ENCODE assay signal across 11 cellular contexts in the genomic region with DNA sequence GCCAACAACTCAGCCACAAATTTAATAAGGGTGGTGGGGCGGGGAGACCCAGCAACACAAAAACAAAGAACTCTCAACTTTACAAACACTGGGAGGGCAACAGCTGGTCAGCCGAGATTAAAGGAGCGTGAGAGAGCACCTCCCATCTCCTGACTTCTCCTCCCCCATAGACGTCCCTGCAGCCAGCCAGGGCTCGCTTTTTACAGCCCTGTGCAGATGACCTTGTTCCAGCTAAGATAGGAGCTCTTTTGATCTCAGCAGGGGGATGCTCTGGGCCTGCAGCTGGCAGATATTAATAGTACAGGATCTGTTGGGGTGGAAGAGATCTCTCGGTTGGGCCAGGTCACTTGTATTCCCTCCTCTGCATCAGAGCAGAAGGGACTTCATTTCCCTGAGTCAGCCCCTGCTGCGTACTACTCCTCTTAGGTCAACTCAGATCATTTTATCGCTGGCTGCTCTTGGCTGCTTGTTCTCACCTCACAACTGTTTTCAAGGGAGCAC.
A peak's percentile ranks its signal among the peaks of the same experiment; 100 is the strongest.
DNase-seq lines count a peak whose midpoint lies in the region; ATAC-seq, FAIRE-seq and TF ChIP-seq lines count a peak whose summit lies in the region.
"Had no signal": no experiment of that assay in that cellular context is flagged by ENCODE, and none has a peak within 500 bp of the region (broad histone marks: within the 10 kb centered on the region; RNA-seq: fewer than 3 reads in every experiment).

No MANE protein-coding gene starts in this region.

- intact Hi-C loops in activated CD8-positive, alpha-beta T cell treated with anti-CD3 and anti-CD28 coated beads for 36 hours (cut with micrococcal nuclease) = no loop called here

- POLR2A ChIA-PET in H1 (lab: Charles Lee; ENCODE audit: partially characterized antibody) = interaction anchor here (1.4 kb wide), 1 partner anchor 498 kb away, joined by 4 read pairs; a partner anchor contains a TSS
- POLR2A ChIA-PET in activated CD8-positive, alpha-beta T cell treated with anti-CD3 and anti-CD28 coated beads for 36 hours (lab: Charles Lee) = interaction anchor here (0.7 kb wide), 1 partner anchor 9 kb away, joined by 3 read pairs; no protein-coding TSS in a partner anchor

- no peaks in the 10 kb centered on the region for H3K79me1 ChIP-seq in H1 (ENCODE audit: low read depth, low read length)

- TF ChIP-seq CTCF in BE2C (IDR thresholded peaks at IDR 0.05; ENCODE audit: low read depth, low read length) (no peak), H1 (IDR thresholded peaks at IDR 0.05; ENCODE audit: control extremely low read depth in 1 of 3, insufficient read depth in 1 of 3, low read depth in 1 of 3, low read length in 3 of 3) (no peak), nephron progenitor cell (IDR thresholded peaks at IDR 0.05) (no peak)
- TF ChIP-seq CTCF in activated CD8-positive, alpha-beta T cell treated with anti-CD3 and anti-CD28 coated beads for 36 hours (IDR thresholded peaks at IDR 0.05) = no peak

- H2AK5ac ChIP-seq in H1 (ENCODE audit: low read depth, low read length) = no peak overlapping the region; the same call in 1 of the 2 replicates

- H2BK12ac ChIP-seq in H1 (ENCODE audit: low read depth, low read length) = no peak overlapping the region; the same call in 1 of the 2 replicates

- H3K9me3 ChIP-seq in BE2C = no peaks in the 10 kb centered on the region
- H3K9me3 ChIP-seq in H1 (ENCODE audit: insufficient read depth in 2 of 2, low read depth in 1 of 2, low read length in 1 of 2) = no peaks in the 10 kb centered on the region
- H3K9me3 ChIP-seq: prostate gland had no signal

- H3K27ac Mint-ChIP-seq in nephron progenitor cell = peak overlapping the region; percentile 97
- no peak overlapping the region for H3K27ac Mint-ChIP-seq in activated CD8-positive, alpha-beta T cell treated with anti-CD3 and anti-CD28 coated beads for 36 hours

- no peak overlapping the region for H2BK20ac ChIP-seq in H1 (ENCODE audit: low read length)

- no peaks in the 10 kb centered on the region for H3K79me2 ChIP-seq in H1 (ENCODE audit: control insufficient read depth in 1 of 2, insufficient read depth in 2 of 2, low read length in 2 of 2)

- H3K18ac ChIP-seq in H1 (ENCODE audit: extremely low read depth, low read length) = no peak overlapping the region

- no peak for FAIRE-seq in H1 (lab: Jason Lieb, UNC)
- FAIRE-seq: GM12878 had no signal

- H4K8ac ChIP-seq in H1 (ENCODE audit: extremely low read depth, insufficient read depth, low read length) = peak overlapping the region; percentile 45

- H3K4me3 ChIP-seq in BE2C (ENCODE audit: low read depth, low read length) = no peak overlapping the region
- no peak overlapping the region for H3K4me3 ChIP-seq in H1 (ENCODE audit: extremely low read depth in 1 of 4, insufficient read depth in 2 of 4, low read depth in 3 of 4, low read length in 4 of 4)
- H3K4me3 ChIP-seq: GM12878, prostate gland had no signal

- H3K56ac ChIP-seq in H1 (replicated peaks; ENCODE audit: insufficient read length, low read depth, low read length) = no peak overlapping the region

- H3K23ac ChIP-seq in H1 (ENCODE audit: insufficient read length) = no peak overlapping the region

- TF ChIP-seq RAD21 in H1 (IDR thresholded peaks at IDR 0.05 in 1 of 2, conservative IDR thresholded peaks at IDR 0.05 in 1 of 2; ENCODE audit: low read depth in 2 of 2, low read length in 2 of 2) = no peak

- peak overlapping the region; percentile 26 for H4K91ac ChIP-seq in H1 (replicated peaks; ENCODE audit: insufficient read length, low read length)

- H3K36me3 Mint-ChIP-seq in nephron progenitor cell (ENCODE audit: low read depth) = peaks cover 26% of the 10 kb centered on the region
- H3K36me3 Mint-ChIP-seq in activated CD8-positive, alpha-beta T cell treated with anti-CD3 and anti-CD28 coated beads for 36 hours (ENCODE audit: low read depth) = peaks cover 4% of the 10 kb centered on the region

- H2BK120ac ChIP-seq in H1 (replicated peaks; ENCODE audit: low read depth, low read length) = no peak overlapping the region

- H4K5ac ChIP-seq in H1 (ENCODE audit: insufficient read length, low read depth, low read length) = no peak overlapping the region

- no peaks in the 10 kb centered on the region for H3K23me2 ChIP-seq in H1 (ENCODE audit: low read depth, low read length)

- H2AFZ ChIP-seq in H1 (ENCODE audit: low read length) = no peak overlapping the region

- TF ChIP-seq EP300 in H1 (IDR thresholded peaks at IDR 0.05; ENCODE audit: borderline replicate concordance in 1 of 2, low read depth in 2 of 2, low read length in 2 of 2) = no peak

- H2BK15ac ChIP-seq in H1 (ENCODE audit: low read length) = no peak overlapping the region

- peaks cover 15% of the 10 kb centered on the region; the same call in 1 of the 2 replicates for H3K4me1 ChIP-seq in BE2C
- H3K4me1 ChIP-seq in H1 (replicated peaks in 1 of 4; ENCODE audit: control insufficient read depth in 3 of 4, insufficient read depth in 4 of 4, low read length in 3 of 4) = peaks cover 0 to 29% (median 14%) of the 10 kb centered on the region in 4 experiments; a peak in 6 of 7 replicates
- H3K4me1 ChIP-seq: prostate gland had no signal

- CTCF ChIA-PET in H1 (lab: Charles Lee; ENCODE audit: partially characterized antibody) = interaction anchor here (0.8 kb wide), 1 partner anchor 45 kb away, joined by 3 read pairs; no protein-coding TSS in a partner anchor
- CTCF ChIA-PET in activated CD8-positive, alpha-beta T cell treated with anti-CD3 and anti-CD28 coated beads for 36 hours (lab: Charles Lee) = no interaction called here

- no peak overlapping the region for H3K9ac ChIP-seq in H1 (replicated peaks in 1 of 4; ENCODE audit: extremely low read depth in 1 of 4, low read depth in 3 of 4, low read length in 3 of 4)

- H3K14ac ChIP-seq in H1 (ENCODE audit: insufficient read length) = no peak overlapping the region

- H3K36me3 ChIP-seq in BE2C (no peaks in the 10 kb centered on the region), H1 (ENCODE audit: control insufficient read depth in 2 of 4, insufficient read depth in 4 of 4, low read length in 3 of 4) (no peaks in the 10 kb centered on the region)
- H3K36me3 ChIP-seq: prostate gland had no signal

- H3K27ac ChIP-seq in H1 (ENCODE audit: low read depth, low read length) = no peak overlapping the region
- H3K27ac ChIP-seq: prostate gland had no signal

- H3K4me2 ChIP-seq in H1 (ENCODE audit: insufficient read depth in 1 of 2, low read depth in 2 of 2, low read length in 2 of 2) = no peak overlapping the region; a peak in 1 of 4 replicates

- H3K4ac ChIP-seq in H1 (replicated peaks; ENCODE audit: insufficient read length, low read depth, low read length) = no peak overlapping the region

- no peaks in the 10 kb centered on the region for H4K20me1 ChIP-seq in H1 (replicated peaks in 1 of 2; ENCODE audit: control insufficient read depth in 1 of 2, insufficient read depth in 2 of 2, low read length in 2 of 2)

- whole genome bisulfite sequencing in H1 (ENCODE audit: extremely low coverage in 1 of 2, insufficient coverage in 1 of 2, insufficient read length in 1 of 2, insufficient replicate concordance in 2 of 2, low coverage in 1 of 2, low lambda C conversion rate in 2 of 2, missing lambda C conversion rate in 1 of 2), 2 experiments = 87% methylated on average over 7 of the region's 8 CpGs; no CpG with 5 or more reads in 1 of the 2 experiments

- peaks cover 29% of the 10 kb centered on the region for H3K9me3 Mint-ChIP-seq in nephron progenitor cell
- no peaks in the 10 kb centered on the region for H3K9me3 Mint-ChIP-seq in activated CD8-positive, alpha-beta T cell treated with anti-CD3 and anti-CD28 coated beads for 36 hours

- H3K4me1 Mint-ChIP-seq in nephron progenitor cell = peaks cover 77% of the 10 kb centered on the region
- H3K4me1 Mint-ChIP-seq in activated CD8-positive, alpha-beta T cell treated with anti-CD3 and anti-CD28 coated beads for 36 hours (ENCODE audit: low read depth) = peaks cover 34% of the 10 kb centered on the region

- peak; percentile 30 for DNase-seq in BE2C
- peak; percentile 52 for DNase-seq in NCI-H2227 (lab: John Stamatoyannopoulos, UW; ENCODE audit: unreplicated experiment)
- DNase-seq in H1 (ENCODE audit: low read depth in 1 of 2, low spot score in 2 of 2) = no peak
- DNase-seq in nephron progenitor cell = peak; percentile 41
- no peak for DNase-seq in activated CD8-positive, alpha-beta T cell treated with anti-CD3 and anti-CD28 coated beads for 36 hours
- no peak for DNase-seq in nucleus accumbens (lab: John Stamatoyannopoulos, UW)
- DNase-seq: NCI-H1436 had no signal

- H3K27me3 Mint-ChIP-seq in nephron progenitor cell (ENCODE audit: low read depth, poor library complexity) = peaks cover 2% of the 10 kb centered on the region
- H3K27me3 Mint-ChIP-seq in activated CD8-positive, alpha-beta T cell treated with anti-CD3 and anti-CD28 coated beads for 36 hours = no peaks in the 10 kb centered on the region

- H3K4me3 Mint-ChIP-seq in nephron progenitor cell = peak overlapping the region; percentile 55
- no peak overlapping the region for H3K4me3 Mint-ChIP-seq in activated CD8-positive, alpha-beta T cell treated with anti-CD3 and anti-CD28 coated beads for 36 hours

- peak overlapping the region; percentile 3; the same call in 1 of the 2 replicates for H2BK5ac ChIP-seq in H1 (ENCODE audit: low read depth, low read length)

- no peak for ATAC-seq in activated CD8-positive, alpha-beta T cell treated with anti-CD3 and anti-CD28 coated beads for 36 hours
- ATAC-seq in HG03521 (IDR thresholded peaks at IDR 0.05; ENCODE audit: unreplicated experiment) = no peak
- no peak for ATAC-seq in GM19463 (IDR thresholded peaks at IDR 0.05; ENCODE audit: unreplicated experiment)
- ATAC-seq: GM12878 had no signal

- H3K27me3 ChIP-seq in BE2C (no peaks in the 10 kb centered on the region), H1 (replicated peaks in 1 of 4; ENCODE audit: control insufficient read depth in 3 of 4, extremely low read depth in 1 of 4, insufficient read depth in 3 of 4, low read length in 3 of 4) (no peaks in the 10 kb centered on the region)

- no peak for TF ChIP-seq POLR2A in H1 (IDR thresholded peaks at IDR 0.05; ENCODE audit: control extremely low read depth in 1 of 2, low read depth in 2 of 2, low read length in 2 of 2)

TF ChIP-seq in H1, 55 proteins besides CTCF, POLR2A, EP300 and RAD21:
- no peak for TF ChIP-seq TCF12 (IDR thresholded peaks at IDR 0.05; ENCODE audit: low read depth, low read length)
- TF ChIP-seq EGR1 (IDR thresholded peaks at IDR 0.05; ENCODE audit: borderline replicate concordance, low read depth, low read length) = no peak
- TF ChIP-seq MAFK (IDR thresholded peaks at IDR 0.05; ENCODE audit: low read depth, low read length) = no peak

Comparison
In these comparisons a context has a peak if more than half of its experiments do, and no peak if none do; other contexts are left out.
1. DNase-seq: peak in BE2C (single experiment), NCI-H2227 (single experiment) and nephron progenitor cell (single experiment); none in H1 (0 of 2), activated CD8-positive, alpha-beta T cell treated with anti-CD3 and anti-CD28 coated beads for 36 hours (single experiment) and nucleus accumbens (0 of 56).